In genomic region chr17:4366312-4367063, GRCh38 we compare ENCODE assay signal across 8 cellular contexts.
A peak's percentile ranks its signal among the peaks of the same experiment; 100 is the strongest.
DNase-seq lines count a peak whose midpoint lies in the region; ATAC-seq and TF ChIP-seq lines count a peak whose summit lies in the region.

UBE2G1 (minus strand) TSS chr17:4366675; CDS start chr17:4366316, 359 bp downstream.

- peak; percentile 69 for ATAC-seq in HG03280 (IDR thresholded peaks at IDR 0.05; ENCODE audit: unreplicated experiment)

- DNase-seq in AG09319 (ENCODE audit: extremely low read depth, low read depth) (peak; percentile 92), NCI-H345 treated with DMSO at 0.1 percent for 48 hours (lab: John Stamatoyannopoulos, UW; ENCODE audit: unreplicated experiment) (peak; percentile 79), iris pigment epithelial cell (ENCODE audit: low read depth) (peak; percentile 97)
- peak; percentile 98 to 99 (median 99) for DNase-seq in activated CD4-positive, CD25-positive, alpha-beta regulatory T cell (lab: John Stamatoyannopoulos, UW)
- DNase-seq in central memory CD4-positive, alpha-beta T cell, result peak; percentile 98
- peak; percentile 99 for DNase-seq in stimulated activated CD4-positive, alpha-beta T cell treated with anti-CD3 and anti-CD28 coated beads, Interleukin-12 subunit alpha, Interleukin-12 subunit beta, amount 100 ng/mL, for 48 hours (ENCODE audit: low read depth in 2 of 3, low spot score in 1 of 3)

- TF ChIP-seq POLR2A in GM18951 (IDR thresholded peaks at IDR 0.05; ENCODE audit: extremely low read depth, insufficient read depth, insufficient read length), result peak; percentile 89

- peak; percentile 22 for TF ChIP-seq CTCF in AG09319 (IDR thresholded peaks at IDR 0.05; ENCODE audit: low read depth, low read length)

- in situ Hi-C loops in GM18951 (cut with MboI; ENCODE audit: low sequenced_read_pairs, unreplicated experiment), result no loop called here

Comparison
In these comparisons a context has a peak if more than half of its experiments do, and no peak if none do; other contexts are left out.
1. Peak in every context shown above with its lines: DNase-seq and ATAC-seq.